ENCODE assay signal across 18 cellular contexts in genomic region chr4:26212528-26212927, GRCh38.
DNase-seq lines count a peak whose midpoint lies in the region; ATAC-seq and TF ChIP-seq lines count a peak whose summit lies in the region.
"Had no signal": no experiment of that assay in that cellular context is flagged by ENCODE, and none has a peak within 500 bp of the region (broad histone marks: within the 10 kb centered on the region; RNA-seq: fewer than 3 reads in every experiment).

No MANE protein-coding gene starts in this region.

- H3K27ac ChIP-seq in GM23338 (ENCODE audit: low read depth) (no peak overlapping the region), trophoblast cell (ENCODE audit: low read depth, low read length) (peak overlapping the region; percentile 67)
- H3K27ac ChIP-seq: 22Rv1, A549, BLaER1, HL-60 had no signal

- H3K9me3 ChIP-seq in trophoblast cell (ENCODE audit: insufficient read depth, low read depth, low read length): no peaks in the 10 kb centered on the region
- H3K9me3 ChIP-seq: A549, BLaER1, HAP-1 had no signal

- 0 out of 2 replicates have a peak, but pooled peaks cover 8% of the 10 kb centered on the region for H3K9me2 ChIP-seq in GM23338 (ENCODE audit: insufficient read depth)

- H3K23ac ChIP-seq in trophoblast cell (ENCODE audit: low read length): no peak overlapping the region

- no peaks in the 10 kb centered on the region for H3K27me3 ChIP-seq in GM23338 (ENCODE audit: insufficient read depth)
- no peaks in the 10 kb centered on the region for H3K27me3 ChIP-seq in trophoblast cell (ENCODE audit: insufficient read depth, low read length)
- H3K27me3 ChIP-seq: BLaER1 had no signal

- no peaks in the 10 kb centered on the region for H3K4me1 Mint-ChIP-seq in GM23338

- H3K36me3 ChIP-seq in GM23338 (ENCODE audit: insufficient read depth) (no peaks in the 10 kb centered on the region), trophoblast cell (ENCODE audit: control insufficient read depth in 1 of 2, insufficient read depth in 2 of 2, low read length in 2 of 2) (no peaks in the 10 kb centered on the region)
- H3K36me3 ChIP-seq: BLaER1, HAP-1 had no signal

- H3F3A ChIP-seq in GM23338 (replicated peaks; ENCODE audit: low read depth): no peaks in the 10 kb centered on the region

- H3K4me1 ChIP-seq in GM23338 (ENCODE audit: insufficient read depth) (no peaks in the 10 kb centered on the region), trophoblast cell (ENCODE audit: control insufficient read depth in 1 of 2, insufficient read depth in 2 of 2, low read length in 2 of 2) (peaks cover 12 to 14% of the 10 kb centered on the region in 2 experiments)
- H3K4me1 ChIP-seq: A549, BLaER1, HAP-1 had no signal

- H3K36me3 Mint-ChIP-seq in GM23338 (ENCODE audit: low read depth): no peaks in the 10 kb centered on the region
- H3K36me3 Mint-ChIP-seq: CD4-positive, alpha-beta memory T cell; IgD-negative memory B cell had no signal

- no peaks in the 10 kb centered on the region for H4K20me1 ChIP-seq in GM23338 (replicated peaks; ENCODE audit: insufficient read depth)
- H4K20me1 ChIP-seq: BLaER1 had no signal

- peaks cover 7% of the 10 kb centered on the region for H3K79me1 ChIP-seq in trophoblast cell (ENCODE audit: low read length)

- no peak overlapping the region for H3K27ac Mint-ChIP-seq in GM23338
- H3K27ac Mint-ChIP-seq: IgD-negative memory B cell had no signal

- peaks cover 2% of the 10 kb centered on the region; the same call in 2 of the 3 replicates for H3K9me3 Mint-ChIP-seq in GM23338
- H3K9me3 Mint-ChIP-seq: CD4-positive, alpha-beta memory T cell had no signal

- H3K4me3 ChIP-seq in GM23338 (no peak overlapping the region), trophoblast cell (ENCODE audit: low read depth, low read length) (no peak overlapping the region)
- H3K4me3 ChIP-seq: A549, BLaER1, HAP-1 had no signal

- H3K14ac ChIP-seq in trophoblast cell (ENCODE audit: low read length): peak overlapping the region; percentile 9

- H3K9ac ChIP-seq in trophoblast cell (ENCODE audit: low read length): peak overlapping the region; percentile 1
- H3K9ac ChIP-seq: BLaER1 had no signal

- H3K4me2 ChIP-seq in GM23338 (no peak overlapping the region), trophoblast cell (ENCODE audit: low read length) (no peak overlapping the region)
- H3K4me2 ChIP-seq: A549, BLaER1 had no signal

- H4K12ac ChIP-seq in trophoblast cell (ENCODE audit: low read depth, low read length): no peak overlapping the region

- H4K91ac ChIP-seq in trophoblast cell (ENCODE audit: low read depth, low read length): no peak overlapping the region

- ATAC-seq in GM23338 (no peak), HG03135 (IDR thresholded peaks at IDR 0.05; ENCODE audit: unreplicated experiment) (no peak), GM18907 (IDR thresholded peaks at IDR 0.05; ENCODE audit: unreplicated experiment) (no peak), HG03039 (IDR thresholded peaks at IDR 0.05; ENCODE audit: unreplicated experiment) (no peak)
- ATAC-seq: A549 had no signal

- H2AFZ ChIP-seq in GM23338 (0 out of 2 replicates have a peak overlapping the region, but pooled peaks have one; percentile 63), trophoblast cell (ENCODE audit: insufficient read depth, low read length, poor library complexity) (no peak overlapping the region)

- no peak overlapping the region for H3K18ac ChIP-seq in trophoblast cell (ENCODE audit: low read length)

- TF ChIP-seq CTCF in GM23338 (conservative IDR thresholded peaks at IDR 0.05; ENCODE audit: low read depth in 2 of 2): no peak

- no CpG with 5 or more reads among the region's 2 CpGs for WGBS in trophoblast cell (ENCODE audit: extremely low coverage, insufficient coverage, insufficient read length)

- H3K4ac ChIP-seq in trophoblast cell (ENCODE audit: low read depth, low read length): no peak overlapping the region

- peaks cover 1% of the 10 kb centered on the region for H3K27me3 Mint-ChIP-seq in GM23338 (ENCODE audit: insufficient read depth, low read depth, poor library complexity)

- H4K8ac ChIP-seq in trophoblast cell (ENCODE audit: low read depth, low read length): no peak overlapping the region

- no peak overlapping the region for H3K4me3 Mint-ChIP-seq in GM23338
- H3K4me3 Mint-ChIP-seq: CD14-positive monocyte; CD4-positive, alpha-beta memory T cell; IgD-negative memory B cell had no signal

- no peaks in the 10 kb centered on the region for H3K79me2 ChIP-seq in GM23338 (replicated peaks; ENCODE audit: insufficient read depth)
- H3K79me2 ChIP-seq in trophoblast cell (ENCODE audit: control insufficient read depth, insufficient read depth, low read length, poor library complexity): no peaks in the 10 kb centered on the region

- no peak overlapping the region for H2BK12ac ChIP-seq in trophoblast cell (ENCODE audit: low read length)

- no peak for DNase-seq in GM23338 (ENCODE audit: low spot score)
- DNase-seq in amniotic epithelial cell (ENCODE audit: low read depth): peak; percentile 68
- peak; percentile 64 for DNase-seq in iris pigment epithelial cell (ENCODE audit: low read depth)
- DNase-seq in trophoblast cell: peak; percentile 92 to 97
- DNase-seq: Calu3; CD4-positive, alpha-beta memory T cell; DMS79 treated with DMSO at 0.1 percent for 48 hours; GF-D8 had no signal

- H2BK5ac ChIP-seq in trophoblast cell (ENCODE audit: low read depth, low read length, poor library complexity): peak overlapping the region; percentile 66

- H2BK120ac ChIP-seq in trophoblast cell (ENCODE audit: insufficient read depth, low read length, poor library complexity): no peak overlapping the region

- H2AK5ac ChIP-seq in trophoblast cell (ENCODE audit: low read length): no peak overlapping the region

TF ChIP-seq in GM23338, 12 proteins besides CTCF, POLR2A, EP300 and RAD21 (continues in another document):
- TF ChIP-seq ZNF331 (CRISPR knock-in tag; IDR thresholded peaks at IDR 0.05; ENCODE audit: low read depth): no peak
- no peak for TF ChIP-seq EZH2phosphoT487 (IDR thresholded peaks at IDR 0.05; ENCODE audit: unreplicated experiment)
- TF ChIP-seq ZNF462 (CRISPR knock-in tag; IDR thresholded peaks at IDR 0.05): no peak
- no peak for TF ChIP-seq JUNB (IDR thresholded peaks at IDR 0.05; ENCODE audit: unreplicated experiment)
